Comparison of ENCODE assay signal across 21 cellular contexts in genomic region chr16:65037558-65037957, GRCh38.
A peak's percentile ranks its signal among the peaks of the same experiment; 100 is the strongest.
DNase-seq lines count a peak whose midpoint lies in the region; ATAC-seq and TF ChIP-seq lines count a peak whose summit lies in the region.
"Had no signal": no experiment of that assay in that cellular context is flagged by ENCODE, and none has a peak within 500 bp of the region (broad histone marks: within the 10 kb centered on the region; RNA-seq: fewer than 3 reads in every experiment).

No MANE protein-coding gene starts in this region.

- intact Hi-C loops in left ventricle myocardium inferior (cut with micrococcal nuclease), result no loop called here

- H2AFZ ChIP-seq in neural cell (ENCODE audit: low read depth, low read length), result no peak overlapping the region
- H2AFZ ChIP-seq: PC-9 had no signal

- TF ChIP-seq EP300 in neural cell (conservative IDR thresholded peaks at IDR 0.05; ENCODE audit: poor library complexity, severe bottlenecking), result no peak

- H3K27me3 ChIP-seq in WERI-Rb-1 (ENCODE audit: insufficient read depth, low read depth, severe bottlenecking) (no peaks in the 10 kb centered on the region), neural cell (ENCODE audit: insufficient read depth, low read depth, low read length) (no peaks in the 10 kb centered on the region), left ventricle myocardium inferior (ENCODE audit: low read depth) (peaks cover 16% of the 10 kb centered on the region)
- H3K27me3 ChIP-seq: SJCRH30 had no signal

- H3K27ac ChIP-seq in WERI-Rb-1, result 0 out of 2 replicates have a peak overlapping the region, but pooled peaks have one; percentile 10
- H3K27ac ChIP-seq in neural cell (ENCODE audit: low read length), result no peak overlapping the region
- no peak overlapping the region for H3K27ac ChIP-seq in left ventricle myocardium inferior (replicated peaks)
- H3K27ac ChIP-seq: A549, HL-60, PC-9, SJCRH30 had no signal

- H4K20me1 ChIP-seq in neural cell (ENCODE audit: insufficient read depth), result no peaks in the 10 kb centered on the region

- no peaks in the 10 kb centered on the region for H3K79me2 ChIP-seq in neural cell (replicated peaks; ENCODE audit: insufficient read depth, low read length)

- no peak overlapping the region for H3K4me3 Mint-ChIP-seq in glutamatergic neuron (ENCODE audit: unreplicated experiment)
- no peak overlapping the region for H3K4me3 Mint-ChIP-seq in activated naive CD4-positive, alpha-beta T cell treated with anti-CD3 and anti-CD28 coated beads, Interleukin-2, amount 10 ng/mL, durations not matched to agents 7 days and 5 days
- H3K4me3 Mint-ChIP-seq: CD14-positive monocyte, IgD-negative memory B cell had no signal

- H3K36me3 ChIP-seq in WERI-Rb-1 (no peaks in the 10 kb centered on the region), neural cell (ENCODE audit: insufficient read depth, low read length) (no peaks in the 10 kb centered on the region), left ventricle myocardium inferior (no peaks in the 10 kb centered on the region)
- H3K36me3 ChIP-seq: HAP-1 had no signal

- no peaks in the 10 kb centered on the region for H3K9me2 ChIP-seq in neural cell (ENCODE audit: insufficient read depth, low read length)

- peak overlapping the region; percentile 30 for H3K4me3 ChIP-seq in WERI-Rb-1 (ENCODE audit: low read depth, low read length)
- peak overlapping the region; percentile 54 for H3K4me3 ChIP-seq in neural cell (ENCODE audit: low read length)
- H3K4me3 ChIP-seq in left ventricle myocardium inferior, result no peak overlapping the region
- H3K4me3 ChIP-seq: A549, HAP-1, PC-9, SJCRH30 had no signal

- peaks cover 5% of the 10 kb centered on the region for H3K4me1 Mint-ChIP-seq in glutamatergic neuron (ENCODE audit: low read depth, unreplicated experiment)
- no peaks in the 10 kb centered on the region for H3K4me1 Mint-ChIP-seq in activated naive CD4-positive, alpha-beta T cell treated with anti-CD3 and anti-CD28 coated beads, Interleukin-2, amount 10 ng/mL, durations not matched to agents 7 days and 5 days
- H3K4me1 Mint-ChIP-seq: CD14-positive monocyte, IgD-negative memory B cell had no signal

- no peaks in the 10 kb centered on the region for H3K9me3 ChIP-seq in WERI-Rb-1 (ENCODE audit: severe bottlenecking)
- no peaks in the 10 kb centered on the region for H3K9me3 ChIP-seq in neural cell (ENCODE audit: low read length)
- H3K9me3 ChIP-seq in left ventricle myocardium inferior (replicated peaks), result peaks cover 6% of the 10 kb centered on the region
- H3K9me3 ChIP-seq: HAP-1 had no signal

- DNase-seq in DMS79 (lab: John Stamatoyannopoulos, UW) (peak; percentile 64), WERI-Rb-1 (no peak), iPS-NIHi7 (ENCODE audit: extremely low spot score) (peak; percentile 20), left ventricle myocardium inferior (no peak), glutamatergic neuron (no peak)
- no peak for DNase-seq in activated naive CD4-positive, alpha-beta T cell treated with anti-CD3 and anti-CD28 coated beads, Interleukin-2, amount 10 ng/mL, durations not matched to agents 7 days and 5 days
- DNase-seq: DMS 273 treated with DMSO at 0.1 percent for 48 hours, Kasumi-1, MM.1S, NCI-H1092 treated with DMSO at 0.1 percent for 48 hours, NCI-H2081 treated with DMSO at 0.1 percent for 48 hours, NCI-H226, PC-9, SJCRH30 had no signal

- peaks cover 4% of the 10 kb centered on the region for H3K9me3 Mint-ChIP-seq in glutamatergic neuron (ENCODE audit: unreplicated experiment)
- peaks cover 9% of the 10 kb centered on the region for H3K9me3 Mint-ChIP-seq in activated naive CD4-positive, alpha-beta T cell treated with anti-CD3 and anti-CD28 coated beads, Interleukin-2, amount 10 ng/mL, durations not matched to agents 7 days and 5 days

- CTCF ChIA-PET in activated naive CD4-positive, alpha-beta T cell treated with anti-CD3 and anti-CD28 coated beads, Interleukin-2, amount 10 ng/mL, durations not matched to agents 7 days and 5 days (lab: Charles Lee), result no interaction called here

- ATAC-seq in GM21390 (IDR thresholded peaks at IDR 0.05; ENCODE audit: unreplicated experiment), result no peak
- ATAC-seq: A549 had no signal

- H3K4me2 ChIP-seq in neural cell (ENCODE audit: low read length), result no peak overlapping the region
- H3K4me2 ChIP-seq: A549, PC-9 had no signal

- H3K36me3 Mint-ChIP-seq in glutamatergic neuron (ENCODE audit: unreplicated experiment), result no peaks in the 10 kb centered on the region
- H3K36me3 Mint-ChIP-seq in activated naive CD4-positive, alpha-beta T cell treated with anti-CD3 and anti-CD28 coated beads, Interleukin-2, amount 10 ng/mL, durations not matched to agents 7 days and 5 days, result no peaks in the 10 kb centered on the region
- H3K36me3 Mint-ChIP-seq: CD14-positive monocyte had no signal

- H3K27me3 Mint-ChIP-seq in glutamatergic neuron (ENCODE audit: unreplicated experiment), result no peaks in the 10 kb centered on the region
- no peaks in the 10 kb centered on the region for H3K27me3 Mint-ChIP-seq in activated naive CD4-positive, alpha-beta T cell treated with anti-CD3 and anti-CD28 coated beads, Interleukin-2, amount 10 ng/mL, durations not matched to agents 7 days and 5 days
- H3K27me3 Mint-ChIP-seq: IgD-negative memory B cell had no signal

- no peak for TF ChIP-seq CTCF in WERI-Rb-1 (IDR thresholded peaks at IDR 0.05; ENCODE audit: low read depth, low read length)
- no peak for TF ChIP-seq CTCF in neural cell (IDR thresholded peaks at IDR 0.05; ENCODE audit: poor library complexity, severe bottlenecking)
- TF ChIP-seq CTCF in left ventricle myocardium inferior (IDR thresholded peaks at IDR 0.05; ENCODE audit: borderline replicate concordance), result no peak
- no peak for TF ChIP-seq CTCF in glutamatergic neuron (IDR thresholded peaks at IDR 0.05; ENCODE audit: partially characterized antibody, unreplicated experiment)

- TF ChIP-seq RAD21 in neural cell (conservative IDR thresholded peaks at IDR 0.05), result no peak

- H3K9ac ChIP-seq in neural cell (ENCODE audit: low read length), result no peak overlapping the region

- no peak overlapping the region for H3K27ac Mint-ChIP-seq in glutamatergic neuron (ENCODE audit: unreplicated experiment)
- no peak overlapping the region for H3K27ac Mint-ChIP-seq in activated naive CD4-positive, alpha-beta T cell treated with anti-CD3 and anti-CD28 coated beads, Interleukin-2, amount 10 ng/mL, durations not matched to agents 7 days and 5 days
- H3K27ac Mint-ChIP-seq: CD14-positive monocyte, IgD-negative memory B cell had no signal

- H3F3A ChIP-seq in neural cell (ENCODE audit: insufficient read depth, low read length, poor library complexity, severe bottlenecking), result no peaks in the 10 kb centered on the region

- H3K4me1 ChIP-seq in left ventricle myocardium inferior, result no peaks in the 10 kb centered on the region
- H3K4me1 ChIP-seq: A549, HAP-1, SJCRH30 had no signal

TF ChIP-seq in neural cell, 6 proteins besides CTCF, POLR2A, EP300 and RAD21:
- no peak for TF ChIP-seq MXI1 (conservative IDR thresholded peaks at IDR 0.05; ENCODE audit: poor library complexity, severe bottlenecking)
- TF ChIP-seq SMC3 (conservative IDR thresholded peaks at IDR 0.05; ENCODE audit: poor library complexity), result no peak
- TF ChIP-seq POLR2AphosphoS5 (IDR thresholded peaks at IDR 0.05), result no peak
- TF ChIP-seq TAF1 (IDR thresholded peaks at IDR 0.05; ENCODE audit: low read depth), result no peak
- no peak for TF ChIP-seq REST (IDR thresholded peaks at IDR 0.05; ENCODE audit: borderline replicate concordance)
- TF ChIP-seq EZH2 (IDR thresholded peaks at IDR 0.05; ENCODE audit: borderline replicate concordance, insufficient read depth, low read length, poor library complexity, severe bottlenecking), result no peak

Comparison
In these comparisons a context has a peak if more than half of its experiments do, and no peak if none do; other contexts are left out.
1. DNase-seq: peak in DMS79 (single experiment) and iPS-NIHi7 (single experiment); none in WERI-Rb-1 (single experiment), left ventricle myocardium inferior (single experiment), glutamatergic neuron (single experiment) and activated naive CD4-positive, alpha-beta T cell treated with anti-CD3 and anti-CD28 coated beads, Interleukin-2, amount 10 ng/mL, durations not matched to agents 7 days and 5 days (single experiment).